In the genomic region with DNA sequence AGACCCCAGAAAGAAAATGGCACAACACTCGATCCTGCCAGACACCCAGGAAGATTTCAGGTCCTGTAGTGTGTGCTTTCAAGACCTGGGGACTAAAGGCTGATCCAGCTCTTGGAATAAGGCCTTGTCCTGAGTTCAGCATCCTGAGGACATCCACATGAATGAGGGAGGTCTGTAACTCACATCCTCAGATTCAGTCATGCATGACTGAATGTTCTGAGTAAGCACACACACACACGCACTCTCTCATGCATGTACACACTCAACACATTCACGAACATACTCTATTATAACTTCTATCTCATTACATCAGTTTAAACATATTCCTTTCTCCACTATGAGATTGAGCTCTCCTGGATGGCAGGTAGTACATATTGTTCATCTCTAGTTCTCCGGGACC, we compare ENCODE assay signal across 18 cellular contexts.
"Had no signal": no experiment of that assay in that cellular context is flagged by ENCODE, and none has a peak within 500 bp of the region (broad histone marks: within the 10 kb centered on the region; RNA-seq: fewer than 3 reads in every experiment).

No MANE protein-coding gene starts in this region.

- DNase-seq: activated CD4-positive, alpha-beta T cell treated with anti-CD3 and anti-CD28 coated beads for 4 hours; activated CD8-positive, alpha-beta memory T cell treated with anti-CD3 and anti-CD28 coated beads, Interleukin-2, amount 50 U/mL, for 4 hours; activated CD8-positive, alpha-beta T cell treated with anti-CD3 and anti-CD28 coated beads for 36 hours; activated gamma-delta T cell treated with Interleukin-2 at 50 U/mL for 16 hours; activated naive CD4-positive, alpha-beta T cell treated with anti-CD3 and anti-CD28 coated beads, Interleukin-2, amount 10 ng/mL, durations not matched to agents 7 days and 5 days; activated naive CD8-positive, alpha-beta T cell treated with anti-CD3 and anti-CD28 coated beads for 36 hours; activated T-cell treated with anti-CD3 and anti-CD28 coated beads, Interleukin-2, amount 50 U/mL, for 72 hours; brain microvascular endothelial cell; cerebellar nuclear complex; MG63; MV-4-11; NCI-H1105; NCI-H1436; NCI-H1694 treated with DMSO at 0.1 percent for 48 hours; NCI-H2029 treated with DMSO at 0.1 percent for 48 hours; Peyer's patch; SHP77 had no signal

- H3K4me3 ChIP-seq: MG63, Peyer's patch, SJSA1 had no signal
